19 cellular contexts compared by ENCODE assay signal in genomic region chr12:121996945-121997612, GRCh38. TPM values are rescaled to one million over a fixed set of nuclear protein-coding genes. Genes with fewer than 3 reads are reported as not detected.
DNase-seq lines count a peak whose midpoint lies in the region; ATAC-seq and TF ChIP-seq lines count a peak whose summit lies in the region.
"Had no signal": no experiment of that assay in that cellular context is flagged by ENCODE, and none has a peak within 500 bp of the region (broad histone marks: within the 10 kb centered on the region; RNA-seq: fewer than 3 reads in every experiment).

No MANE protein-coding gene starts in this region.

- H3K4me1 Mint-ChIP-seq in memory B cell: peaks cover 6% of the 10 kb centered on the region

- H3K4me3 Mint-ChIP-seq in memory B cell: peak overlapping the region; percentile 32
- H3K4me3 Mint-ChIP-seq: activated CD8-positive, alpha-beta T cell treated with anti-CD3 and anti-CD28 coated beads, Interleukin-2, amount 10 ng/mL, durations not matched to agents 7 days and 5 days; activated naive CD8-positive, alpha-beta T cell treated with anti-CD3 and anti-CD28 coated beads for 36 hours; activated T-cell treated with anti-CD3 and anti-CD28 coated beads, Interleukin-2, amount 50 U/mL, for 72 hours; mesothelial cell of epicardium; neural crest cell; stimulated activated naive CD8-positive, alpha-beta T cell treated with anti-CD3 and anti-CD28 coated beads, Interleukin-15, amount 100 ng/mL, for 72 hours had no signal

- no peak overlapping the region for H3K27ac Mint-ChIP-seq in memory B cell
- H3K27ac Mint-ChIP-seq: activated CD8-positive, alpha-beta T cell treated with anti-CD3 and anti-CD28 coated beads, Interleukin-2, amount 10 ng/mL, durations not matched to agents 7 days and 5 days; activated naive CD8-positive, alpha-beta T cell treated with anti-CD3 and anti-CD28 coated beads for 36 hours; activated T-cell treated with anti-CD3 and anti-CD28 coated beads, Interleukin-2, amount 50 U/mL, for 72 hours; mesothelial cell of epicardium; stimulated activated naive CD8-positive, alpha-beta T cell treated with anti-CD3 and anti-CD28 coated beads, Interleukin-15, amount 100 ng/mL, for 72 hours had no signal

- no peaks in the 10 kb centered on the region for H3K36me3 Mint-ChIP-seq in memory B cell

- H3K36me3 ChIP-seq in BLaER1: peaks cover 20% of the 10 kb centered on the region; the same call in 1 of the 2 replicates
- H3K36me3 ChIP-seq in Karpas-422 (ENCODE audit: insufficient read depth, low read length): peaks cover 17% of the 10 kb centered on the region; the same call in 1 of the 2 replicates
- H3K36me3 ChIP-seq in mammary epithelial cell (ENCODE audit: insufficient read depth, low read length): no peaks in the 10 kb centered on the region
- H3K36me3 ChIP-seq: brain microvascular endothelial cell, esophagus squamous epithelium, WERI-Rb-1 had no signal

- DNase-seq in Karpas-422: peak; percentile 74
- DNase-seq in mammary epithelial cell: peak; percentile 42
- DNase-seq in memory B cell (ENCODE audit: low spot score in 2 of 2): no peak
- no peak for DNase-seq in dermis blood vessel endothelial cell
- DNase-seq in DMS 273 (lab: John Stamatoyannopoulos, UW; ENCODE audit: unreplicated experiment): no peak
- DNase-seq in NCI-H69 (lab: John Stamatoyannopoulos, UW): no peak
- DNase-seq: activated CD8-positive, alpha-beta T cell treated with anti-CD3 and anti-CD28 coated beads, Interleukin-2, amount 10 ng/mL, durations not matched to agents 7 days and 5 days; activated naive CD8-positive, alpha-beta T cell treated with anti-CD3 and anti-CD28 coated beads for 36 hours; activated T-cell treated with anti-CD3 and anti-CD28 coated beads, Interleukin-2, amount 50 U/mL, for 72 hours; brain microvascular endothelial cell; esophagus squamous epithelium; NCI-H2171; retina; stimulated activated naive CD8-positive, alpha-beta T cell treated with anti-CD3 and anti-CD28 coated beads, Interleukin-15, amount 100 ng/mL, for 72 hours; WERI-Rb-1 had no signal

- H3K4me2 ChIP-seq in BLaER1: peak overlapping the region; percentile 71
- H3K4me2 ChIP-seq in Karpas-422 (ENCODE audit: low read depth, low read length, poor library complexity, severe bottlenecking): peak overlapping the region; percentile 56
- no peak overlapping the region for H3K4me2 ChIP-seq in mammary epithelial cell (ENCODE audit: insufficient read depth, low read depth, low read length)

- WGBS in mammary epithelial cell (ENCODE audit: low coverage, missing lambda C conversion rate): 99% methylated on average over 12 of the region's 13 CpGs

- in situ Hi-C loops in mammary epithelial cell (cut with MboI; ENCODE audit: low sequenced_read_pairs in 2 of 2): no loop called here

- dilution Hi-C loops in mammary epithelial cell (cut with HindIII; ENCODE audit: low sequenced_read_pairs): no loop called here

- H3K4me3 ChIP-seq in BLaER1 (peak overlapping the region; percentile 17; the same call in 1 of the 2 replicates), Karpas-422 (ENCODE audit: low read length) (0 out of 2 replicates have a peak overlapping the region, but pooled peaks have one; percentile 2), mammary epithelial cell (replicated peaks in 1 of 3; ENCODE audit: insufficient read depth in 1 of 3, low read depth in 2 of 3, low read length in 3 of 3) (no peak overlapping the region)
- H3K4me3 ChIP-seq: esophagus squamous epithelium had no signal

- H3K9me2 ChIP-seq in Karpas-422 (replicated peaks; ENCODE audit: insufficient read depth, low read length): no peaks in the 10 kb centered on the region

- peaks cover 5% of the 10 kb centered on the region for H3K27me3 Mint-ChIP-seq in memory B cell
- H3K27me3 Mint-ChIP-seq: activated naive CD8-positive, alpha-beta T cell treated with anti-CD3 and anti-CD28 coated beads for 36 hours; stimulated activated naive CD8-positive, alpha-beta T cell treated with anti-CD3 and anti-CD28 coated beads, Interleukin-15, amount 100 ng/mL, for 72 hours had no signal

- H4K20me1 ChIP-seq in BLaER1: no peaks in the 10 kb centered on the region
- no peaks in the 10 kb centered on the region for H4K20me1 ChIP-seq in Karpas-422 (ENCODE audit: insufficient read depth, low read depth, low read length)
- H4K20me1 ChIP-seq in mammary epithelial cell (ENCODE audit: insufficient read depth, low read length): no peaks in the 10 kb centered on the region

- no peaks in the 10 kb centered on the region for H3K27me3 ChIP-seq in BLaER1
- no peaks in the 10 kb centered on the region for H3K27me3 ChIP-seq in Karpas-422 (ENCODE audit: low read length)
- no peaks in the 10 kb centered on the region for H3K27me3 ChIP-seq in mammary epithelial cell (ENCODE audit: insufficient read depth, low read length)
- H3K27me3 ChIP-seq: brain microvascular endothelial cell had no signal

- H3K9me3 ChIP-seq in BLaER1 (peaks cover 18% of the 10 kb centered on the region), Karpas-422 (ENCODE audit: low read length) (peaks cover 8% of the 10 kb centered on the region), mammary epithelial cell (replicated peaks; ENCODE audit: insufficient read depth, low read length) (no peaks in the 10 kb centered on the region)

- H3K9ac ChIP-seq in BLaER1 (peak overlapping the region; percentile 53), Karpas-422 (ENCODE audit: low read length) (peak overlapping the region; percentile 63), mammary epithelial cell (ENCODE audit: insufficient read depth, low read length) (no peak overlapping the region)

- ATAC-seq in memory B cell (ENCODE audit: low read depth) (no peak), HG02571 (IDR thresholded peaks at IDR 0.05; ENCODE audit: unreplicated experiment) (no peak)
- ATAC-seq: activated CD8-positive, alpha-beta T cell treated with anti-CD3 and anti-CD28 coated beads, Interleukin-2, amount 10 ng/mL, durations not matched to agents 7 days and 5 days; activated T-cell treated with anti-CD3 and anti-CD28 coated beads, Interleukin-2, amount 50 U/mL, for 72 hours; stimulated activated naive CD8-positive, alpha-beta T cell treated with anti-CD3 and anti-CD28 coated beads, Interleukin-15, amount 100 ng/mL, for 72 hours had no signal

- CTCF ChIA-PET in mammary epithelial cell (lab: Charles Lee; ENCODE audit: low non-redundant PET): no interaction called here

- H3K79me2 ChIP-seq in Karpas-422 (ENCODE audit: low read length) (no peaks in the 10 kb centered on the region), mammary epithelial cell (ENCODE audit: insufficient read depth, low read length) (no peaks in the 10 kb centered on the region)

- TF ChIP-seq CTCF in mammary epithelial cell (conservative IDR thresholded peaks at IDR 0.05 in 1 of 2, IDR thresholded peaks at IDR 0.05 in 1 of 2; ENCODE audit: extremely low read depth in 1 of 2, insufficient read depth in 1 of 2, low read depth in 1 of 2, low read length in 2 of 2): no peak

- peaks cover 70% of the 10 kb centered on the region for H3K4me1 ChIP-seq in BLaER1
- peaks cover 32% of the 10 kb centered on the region for H3K4me1 ChIP-seq in Karpas-422 (ENCODE audit: low read length)
- peaks cover 15% of the 10 kb centered on the region for H3K4me1 ChIP-seq in mammary epithelial cell (ENCODE audit: insufficient read depth, low read length)

- BruUV-seq in mammary epithelial cell (replicated peaks; lab: Mats Ljungman, UMichigan): no TSS peak

- intact Hi-C loops in mammary epithelial cell (cut with micrococcal nuclease): no loop called here

- peak overlapping the region; percentile 54 for H2AFZ ChIP-seq in Karpas-422 (ENCODE audit: low read length)
- no peak overlapping the region for H2AFZ ChIP-seq in mammary epithelial cell (ENCODE audit: low read depth, low read length)

- H3K9me3 Mint-ChIP-seq in memory B cell: peaks cover 4% of the 10 kb centered on the region
- H3K9me3 Mint-ChIP-seq: activated T-cell treated with anti-CD3 and anti-CD28 coated beads, Interleukin-2, amount 50 U/mL, for 72 hours had no signal

- peak overlapping the region; percentile 63 for H3K27ac ChIP-seq in BLaER1
- H3K27ac ChIP-seq in Karpas-422 (ENCODE audit: low read length): peak overlapping the region; percentile 92
- H3K27ac ChIP-seq in mammary epithelial cell (ENCODE audit: insufficient read depth, low read depth, low read length): no peak overlapping the region
- H3K27ac ChIP-seq: brain microvascular endothelial cell, esophagus squamous epithelium, WERI-Rb-1 had no signal

RNA-seq across cellular contexts. Expression of gene BCL7A, which starts 24.6 kb away (rescaled TPM):
- total RNA-seq in Karpas-422 (2014; rRNA removed; shearing (Covaris generic); ENCODE audit: low replicate concordance): 67.2 and 75.5 TPM in 2 replicates
- total RNA-seq in mammary epithelial cell (10 to 100 TPM; 15.8 to 27.7 TPM), dermis blood vessel endothelial cell (4.6 and 6.8 TPM in 2 replicates)
- polyA plus RNA-seq in mammary epithelial cell: 17.4 TPM
- 15.9 TPM for polyA minus RNA-seq in mammary epithelial cell

Comparison
In these comparisons a context has a peak if more than half of its experiments do, and no peak if none do; other contexts are left out.
1. H3K4me3 ChIP-seq: peak in BLaER1 (single experiment) and Karpas-422 (single experiment); none in mammary epithelial cell (0 of 3).
2. DNase-seq: peak in Karpas-422 (single experiment) and mammary epithelial cell (single experiment); none in memory B cell (0 of 2), dermis blood vessel endothelial cell (single experiment), DMS 273 (single experiment) and NCI-H69 (single experiment).